In genomic region chr6:87483929-87484328, GRCh38 we compare ENCODE assay signal across 8 cellular contexts. TPM values are rescaled to one million over a fixed set of nuclear protein-coding genes. Genes with fewer than 3 reads are reported as not detected.
DNase-seq lines count a peak whose midpoint lies in the region; ATAC-seq and TF ChIP-seq lines count a peak whose summit lies in the region.

No MANE protein-coding gene starts in this region.

- intact Hi-C loops in lower leg skin (cut with DNase I; ENCODE audit: low total_unique reads): no loop called here

- H3K36me3 ChIP-seq in hepatocyte (replicated peaks; ENCODE audit: insufficient read depth, low read depth) (no peaks in the 10 kb centered on the region), gastroesophageal sphincter (peaks cover 0 to 21% of the 10 kb centered on the region in 2 donors)

- H2AFZ ChIP-seq in hepatocyte: no peak overlapping the region

- TF ChIP-seq CTCF in hepatocyte (IDR thresholded peaks at IDR 0.05; ENCODE audit: poor library complexity): peak; percentile 51
- peak in 1 of 4 experiments; percentile 9 for TF ChIP-seq CTCF in gastroesophageal sphincter (IDR thresholded peaks at IDR 0.05)
- TF ChIP-seq CTCF in lower leg skin (IDR thresholded peaks at IDR 0.05): no peak

- H3K4me2 ChIP-seq in hepatocyte: peak overlapping the region; percentile 48

- H3K4me3 ChIP-seq in hepatocyte: no peak overlapping the region
- no peak overlapping the region for H3K4me3 ChIP-seq in gastroesophageal sphincter
- H3K4me3 ChIP-seq in lower leg skin (ENCODE audit: low read depth, poor library complexity, severe bottlenecking): no peak overlapping the region

- no peaks in the 10 kb centered on the region for H3K79me2 ChIP-seq in hepatocyte

- TF ChIP-seq EP300 in gastroesophageal sphincter (IDR thresholded peaks at IDR 0.05): no peak

- peaks cover 2% of the 10 kb centered on the region for H3K4me1 ChIP-seq in hepatocyte (ENCODE audit: insufficient read depth)
- no peaks in the 10 kb centered on the region for H3K4me1 ChIP-seq in gastroesophageal sphincter

- 53% methylated on average over 9 of the region's 9 CpGs for WGBS in hepatocyte (ENCODE audit: low lambda C conversion rate, missing lambda C conversion rate)
- WGBS in gastroesophageal sphincter (ENCODE audit: low coverage in 1 of 2), 2 donors: 93% methylated on average over 3 of the region's 9 CpGs; no CpG with 5 or more reads in 1 of the 2 donors
- WGBS in lower leg skin, 2 donors: 83 to 87% methylated on average over 9 of the region's 9 CpGs

- H4K20me1 ChIP-seq in hepatocyte (ENCODE audit: insufficient read depth, poor library complexity, severe bottlenecking): no peaks in the 10 kb centered on the region

- H3K9me3 ChIP-seq in hepatocyte (ENCODE audit: low read depth) (no peaks in the 10 kb centered on the region), gastroesophageal sphincter (no peaks in the 10 kb centered on the region)

- ATAC-seq in gastroesophageal sphincter (no peak), GM21723 (IDR thresholded peaks at IDR 0.05; ENCODE audit: unreplicated experiment) (no peak)

- H3K27me3 ChIP-seq in hepatocyte: no peaks in the 10 kb centered on the region
- no peaks in the 10 kb centered on the region for H3K27me3 ChIP-seq in gastroesophageal sphincter

- DNase-seq in AG08395 (ENCODE audit: low spot score): peak; percentile 29
- peak; percentile 76 for DNase-seq in H4 (ENCODE audit: low spot score)
- DNase-seq in SW480 (ENCODE audit: low spot score): peak; percentile 18
- DNase-seq in hepatocyte (ENCODE audit: low spot score): peak; percentile 83
- DNase-seq in NCI-H1436 (lab: John Stamatoyannopoulos, UW): no peak
- no peak for DNase-seq in lower leg skin (ENCODE audit: low spot score in 2 of 2)

- no peaks in the 10 kb centered on the region for H3K9me2 ChIP-seq in hepatocyte (replicated peaks; ENCODE audit: insufficient read depth)

- no peak for TF ChIP-seq POLR2A in gastroesophageal sphincter (IDR thresholded peaks at IDR 0.05)
- no peak for TF ChIP-seq POLR2A in lower leg skin (IDR thresholded peaks at IDR 0.05)

- H3K27ac ChIP-seq in hepatocyte: peak overlapping the region; percentile 87
- no peak overlapping the region for H3K27ac ChIP-seq in gastroesophageal sphincter

RNA-seq across cellular contexts. Expression of gene SLC35A1, which starts 11.2 kb away (rescaled TPM):
- total RNA-seq in H4 (2014; rRNA removed; shearing (Covaris generic)): 15.8 and 22.2 TPM in 2 replicates
- 26.2 and 28.3 TPM in 2 replicates for total RNA-seq in hepatocyte
- 20.1 and 30.3 TPM in 2 replicates for polyA plus RNA-seq in hepatocyte
- total RNA-seq in gastroesophageal sphincter: 10 to 100 TPM; 14.5 to 19.9 (median 16.1) TPM
- total RNA-seq in lower leg skin: 10 to 100 TPM; 19.7 to 29.0 (median 21.7) TPM

Comparison
In these comparisons a context has a peak if more than half of its experiments do, and no peak if none do; other contexts are left out.
1. DNase-seq: peak in AG08395 (single experiment), H4 (single experiment), SW480 (single experiment) and hepatocyte (single experiment); none in NCI-H1436 (single experiment) and lower leg skin (0 of 2).